Comparison of ENCODE assay signal across 8 cellular contexts in genomic region chr6:132512342-132512637, GRCh38. TPM values are rescaled to one million over a fixed set of nuclear protein-coding genes. Genes with fewer than 3 reads are reported as not detected.
DNase-seq lines count a peak whose midpoint lies in the region; ATAC-seq and TF ChIP-seq lines count a peak whose summit lies in the region.

No MANE protein-coding gene starts in this region.

- H3K4me3 Mint-ChIP-seq in Caco-2 (ENCODE audit: unreplicated experiment) (peak overlapping the region; percentile 92), endothelial cell (ENCODE audit: unreplicated experiment) (peak overlapping the region; percentile 98), osteocyte (ENCODE audit: unreplicated experiment) (peak overlapping the region; percentile 84)

- H3K27me3 Mint-ChIP-seq in Caco-2 (ENCODE audit: insufficient read depth, unreplicated experiment) (no peaks in the 10 kb centered on the region), endothelial cell (ENCODE audit: unreplicated experiment) (no peaks in the 10 kb centered on the region), osteocyte (ENCODE audit: unreplicated experiment) (peaks cover 18% of the 10 kb centered on the region)

- TF ChIP-seq CTCF in Caco-2 (IDR thresholded peaks at IDR 0.05; ENCODE audit: insufficient read depth in 1 of 2, low read depth in 1 of 2, low read length in 1 of 2, severe bottlenecking in 1 of 2, unreplicated experiment in 1 of 2) (no peak), PC-9 (conservative IDR thresholded peaks at IDR 0.05) (no peak), endothelial cell (IDR thresholded peaks at IDR 0.05; ENCODE audit: unreplicated experiment) (no peak), osteocyte (IDR thresholded peaks at IDR 0.05) (no peak)

- H3K27ac Mint-ChIP-seq in Caco-2 (ENCODE audit: unreplicated experiment) (peak overlapping the region; percentile 90), endothelial cell (ENCODE audit: unreplicated experiment) (peak overlapping the region; percentile 89), osteocyte (ENCODE audit: unreplicated experiment) (peak overlapping the region; percentile 18)

- peaks cover 11% of the 10 kb centered on the region; the same call in 1 of the 2 replicates for H3F3A ChIP-seq in PC-9 (ENCODE audit: insufficient read depth, low read depth)

- peak overlapping the region; percentile 70 for H3K4me3 ChIP-seq in Caco-2 (ENCODE audit: low read depth, low read length)
- H3K4me3 ChIP-seq in PC-9: peak overlapping the region; percentile 71

- H4K20me1 ChIP-seq in PC-9 (ENCODE audit: insufficient read depth): no peaks in the 10 kb centered on the region

- POLR2A ChIA-PET in Caco-2 (lab: Charles Lee): interaction anchor here (0.6 to 1.5 kb wide), 4 partner anchors 12 to 643 kb away, joined by 3 to 6 read pairs (median 4); partner anchors contain the start of genes CCN2 and RPS12
- POLR2A ChIA-PET in PC-9 (lab: Charles Lee; ENCODE audit: unreplicated experiment): interaction anchor here (1.3 kb wide), 1 partner anchor 561 kb away, joined by 8 read pairs; the partner anchor contains the start of gene CCN2

- peak overlapping the region; percentile 63 for H3K27ac ChIP-seq in PC-9

- peaks cover 49% of the 10 kb centered on the region for H3K79me2 ChIP-seq in PC-9 (ENCODE audit: low read depth)

- peak overlapping the region; percentile 80 for H2AFZ ChIP-seq in PC-9

- intact Hi-C loops in Caco-2 (cut with micrococcal nuclease; ENCODE audit: unreplicated experiment): loop anchor here (1.0 kb wide), 1 partner anchor 302 kb away; the partner anchor contains the start of gene RPS12
- intact Hi-C loops in PC-9 (cut with micrococcal nuclease; ENCODE audit: unreplicated experiment): loop anchor here (2.0 to 5.0 kb wide), 4 partner anchors 155 to 557 kb away; partner anchors contain the start of genes RPS12 and SLC18B1

- H3K27me3 ChIP-seq in Caco-2 (replicated peaks; ENCODE audit: control insufficient read depth, insufficient read depth, low read length): no peaks in the 10 kb centered on the region
- no peaks in the 10 kb centered on the region for H3K27me3 ChIP-seq in PC-9 (ENCODE audit: insufficient read depth, low read depth)

- H3K4me1 ChIP-seq in Caco-2 (peaks cover 12% of the 10 kb centered on the region), PC-9 (replicated peaks; ENCODE audit: insufficient read depth) (peaks cover 28% of the 10 kb centered on the region)

- peaks cover 19% of the 10 kb centered on the region for H3K36me3 Mint-ChIP-seq in Caco-2 (ENCODE audit: insufficient read depth, unreplicated experiment)
- H3K36me3 Mint-ChIP-seq in endothelial cell (ENCODE audit: low read depth, unreplicated experiment): peaks cover 6% of the 10 kb centered on the region
- peaks cover 16% of the 10 kb centered on the region for H3K36me3 Mint-ChIP-seq in osteocyte (ENCODE audit: unreplicated experiment)

- no peaks in the 10 kb centered on the region for H3K9me3 Mint-ChIP-seq in Caco-2 (ENCODE audit: unreplicated experiment)
- no peaks in the 10 kb centered on the region for H3K9me3 Mint-ChIP-seq in endothelial cell (ENCODE audit: unreplicated experiment)
- no peaks in the 10 kb centered on the region for H3K9me3 Mint-ChIP-seq in osteocyte (ENCODE audit: unreplicated experiment)

- BruUV-seq in Caco-2 (replicated peaks; lab: Mats Ljungman, UMichigan) (no TSS peak), PC-9 (replicated peaks; lab: Mats Ljungman, UMichigan) (TSS peak; percentile 38)

- CTCF ChIA-PET in Caco-2 (lab: Charles Lee): interaction anchor here (0.6 to 1.4 kb wide), 5 partner anchors 13 to 286 kb away, joined by 3 to 7 read pairs (median 6); partner anchors contain the start of gene SLC18B1
- CTCF ChIA-PET in PC-9 (lab: Charles Lee): interaction anchor here (1.3 kb wide), 1 partner anchor 233 kb away, joined by 4 read pairs; no protein-coding TSS in a partner anchor

- H3K4me1 Mint-ChIP-seq in Caco-2 (ENCODE audit: low read depth, unreplicated experiment) (peaks cover 18% of the 10 kb centered on the region), endothelial cell (ENCODE audit: unreplicated experiment) (peaks cover 12% of the 10 kb centered on the region), osteocyte (ENCODE audit: unreplicated experiment) (peaks cover 43% of the 10 kb centered on the region)

- H3K36me3 ChIP-seq in Caco-2 (ENCODE audit: control insufficient read depth, insufficient read depth, low read length) (no peaks in the 10 kb centered on the region), PC-9 (ENCODE audit: low read depth) (peaks cover 9% of the 10 kb centered on the region; the same call in 1 of the 2 replicates)

- no peak for DNase-seq in Caco-2
- DNase-seq in PC-9: no peak
- DNase-seq in endothelial cell (ENCODE audit: low spot score): no peak
- DNase-seq in osteocyte (ENCODE audit: extremely low spot score, unreplicated experiment): no peak
- no peak for DNase-seq in NCI-H2227 (lab: John Stamatoyannopoulos, UW; ENCODE audit: unreplicated experiment)
- DNase-seq in stimulated activated CD4-positive, alpha-beta T cell treated with anti-CD3 and anti-CD28 coated beads, Interleukin-4, amount 100 ng/mL, for 4 hours: no peak

- no peaks in the 10 kb centered on the region for H3K9me2 ChIP-seq in PC-9 (ENCODE audit: insufficient read depth)

- H3K4me2 ChIP-seq in PC-9: peak overlapping the region; percentile 88

- no peaks in the 10 kb centered on the region for H3K9me3 ChIP-seq in Caco-2
- no peaks in the 10 kb centered on the region for H3K9me3 ChIP-seq in PC-9 (ENCODE audit: insufficient read depth, low read depth)

- ATAC-seq in HG02571 (IDR thresholded peaks at IDR 0.05; ENCODE audit: unreplicated experiment): no peak
- no peak for ATAC-seq in GM18511 (IDR thresholded peaks at IDR 0.05; ENCODE audit: unreplicated experiment)

RNA-seq across cellular contexts. Expression of gene STX7, which starts 0.6 kb away (rescaled TPM):
- total RNA-seq in Caco-2 (2022) (41.0 and 42.4 TPM in 2 replicates), PC-9 (2021) (33.3 and 40.7 TPM in 2 replicates), endothelial cell (ENCODE audit: unreplicated experiment) (60.9 TPM), osteocyte (49.3 and 55.4 TPM in 2 replicates)

RNA-seq across cellular contexts. Expression of gene TAAR9, which starts 25.8 kb away (rescaled TPM):
- total RNA-seq in Caco-2 (2022): not detected in 2 replicates
- not detected in 2 replicates for total RNA-seq in PC-9 (2021)
- total RNA-seq in endothelial cell (ENCODE audit: unreplicated experiment): not detected
- total RNA-seq in osteocyte: not detected in 2 replicates

RNA-seq across cellular contexts. Expression of gene TAAR8, which starts 40.2 kb away (rescaled TPM):
- total RNA-seq in Caco-2 (2022) (not detected in 2 replicates), PC-9 (2021) (not detected in 2 replicates), endothelial cell (ENCODE audit: unreplicated experiment) (not detected), osteocyte (not detected in 2 replicates)

RNA-seq across cellular contexts. Expression of gene TAAR6, which starts 57.8 kb away (rescaled TPM):
- not detected in 2 replicates for total RNA-seq in Caco-2 (2022)
- total RNA-seq in PC-9 (2021): not detected in 2 replicates
- not detected for total RNA-seq in endothelial cell (ENCODE audit: unreplicated experiment)
- not detected in 2 replicates for total RNA-seq in osteocyte

Comparison
In these comparisons a context has a peak if more than half of its experiments do, and no peak if none do; other contexts are left out.
1. H3K27ac Mint-ChIP-seq: peak in every context shown above with its lines; median percentile 90 in Caco-2; 89 in endothelial cell; 18 in osteocyte.